In genomic region chr10:129059977-129060376, GRCh38 we compare ENCODE assay signal across 5 cellular contexts.
"Had no signal": no experiment of that assay in that cellular context is flagged by ENCODE, and none has a peak within 500 bp of the region (broad histone marks: within the 10 kb centered on the region; RNA-seq: fewer than 3 reads in every experiment).

No MANE protein-coding gene starts in this region.

- H3K4me3 ChIP-seq: GM23248, K562 had no signal

- H2AFZ ChIP-seq: GM23248 had no signal

- H3K27ac ChIP-seq: GM23248 had no signal

- H3K4me3 Mint-ChIP-seq: H9 had no signal

- ATAC-seq: K562 had no signal

- H3K9ac ChIP-seq: GM23248 had no signal

- H3K9me3 Mint-ChIP-seq: H9 had no signal

- DNase-seq: GM23248, H9, HCEC 1CT, IMR-90 had no signal
